Comparison of ENCODE assay signal across 11 cellular contexts in genomic region chr20:13262701-13263335, GRCh38. TPM values are rescaled to one million over a fixed set of nuclear protein-coding genes. Genes with fewer than 3 reads are reported as not detected.
A peak's percentile ranks its signal among the peaks of the same experiment; 100 is the strongest.
DNase-seq lines count a peak whose midpoint lies in the region; FAIRE-seq lines count a peak whose summit lies in the region.
"Had no signal": no experiment of that assay in that cellular context is flagged by ENCODE, and none has a peak within 500 bp of the region (broad histone marks: within the 10 kb centered on the region; RNA-seq: fewer than 3 reads in every experiment).

No MANE protein-coding gene starts in this region.

- DNase-seq in NCI-H2171 treated with DMSO at 0.1 percent for 48 hours (lab: John Stamatoyannopoulos, UW) (peak; percentile 20), NCI-H2171 (lab: John Stamatoyannopoulos, UW) (no peak), HuH-7.5 (ENCODE audit: low spot score) (peak; percentile 29), astrocyte of the hippocampus (ENCODE audit: low read depth, low spot score) (peak; percentile 24), retina (peak; percentile 28), RCC 7860 (ENCODE audit: low spot score) (no peak), frontal cortex (ENCODE audit: low spot score in 2 of 2) (no peak)
- DNase-seq in activated CD4-positive, CD25-positive, alpha-beta regulatory T cell treated with anti-CD3 and anti-CD28 coated beads, Interleukin-2, amount 50 U/mL, for 72 hours, result no peak
- DNase-seq: cortex of kidney had no signal

- FAIRE-seq in RCC 7860 (lab: Jason Lieb, UNC) (no peak), frontal cortex (lab: Jason Lieb, UNC) (no peak)
- FAIRE-seq: islet of Langerhans, small intestine had no signal

RNA-seq across cellular contexts. Expression of gene ISM1, which starts 41.7 kb away (rescaled TPM):
- total RNA-seq in frontal cortex, result 1.6 TPM

Comparison
In these comparisons a context has a peak if more than half of its experiments do, and no peak if none do; other contexts are left out.
1. DNase-seq: peak in NCI-H2171 treated with DMSO at 0.1 percent for 48 hours (single experiment), HuH-7.5 (single experiment), astrocyte of the hippocampus (single experiment) and retina (single experiment); none in NCI-H2171 (single experiment), RCC 7860 (single experiment), frontal cortex (0 of 2) and activated CD4-positive, CD25-positive, alpha-beta regulatory T cell treated with anti-CD3 and anti-CD28 coated beads, Interleukin-2, amount 50 U/mL, for 72 hours (single experiment).